ENCODE assay signal across 2 cellular contexts in the genomic region with DNA sequence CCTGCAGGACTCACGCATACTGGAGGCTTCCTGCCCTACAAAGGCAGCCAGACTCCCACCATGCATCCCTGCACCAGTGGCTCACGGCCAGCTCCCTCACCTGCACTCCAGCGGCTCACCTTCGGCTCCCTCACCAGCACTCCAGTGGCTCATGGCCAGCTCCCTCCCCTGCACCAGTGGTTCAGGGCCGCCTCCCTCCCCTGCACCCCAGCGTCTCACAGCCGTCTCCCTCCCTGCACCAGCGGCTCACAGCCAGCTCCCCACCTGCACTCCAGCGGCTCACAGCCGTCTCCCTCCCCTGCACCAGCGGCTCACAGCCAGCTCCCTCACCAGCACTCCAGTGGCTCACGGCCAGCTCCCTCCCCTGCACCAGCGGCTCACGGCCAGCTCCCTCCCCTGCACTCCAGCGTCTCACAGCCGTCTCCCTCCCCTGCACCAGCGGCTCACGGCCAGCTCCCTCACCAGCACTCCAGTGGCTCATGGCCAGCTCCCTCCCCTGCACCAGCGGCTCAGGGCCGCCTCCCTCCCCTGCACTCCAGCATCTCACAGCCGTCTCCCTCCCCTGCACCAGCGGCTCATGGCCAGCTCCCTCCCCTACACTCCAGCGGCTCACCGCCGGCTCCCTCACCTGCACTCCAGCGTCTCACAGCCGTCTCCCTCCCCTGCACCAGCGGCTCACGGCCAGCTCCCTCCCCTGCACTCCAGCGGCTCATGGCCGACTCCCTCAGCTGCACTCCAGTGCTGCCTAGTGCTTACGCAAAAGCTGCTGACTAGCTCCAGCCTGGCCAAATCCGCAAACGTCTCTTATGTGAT.
TF ChIP-seq lines count a peak whose summit lies in the region.

No MANE protein-coding gene starts in this region.

TF ChIP-seq in SK-N-SH, 30 proteins besides CTCF, POLR2A, EP300 and RAD21 (continued from another document):
- TF ChIP-seq, protein P1, sequence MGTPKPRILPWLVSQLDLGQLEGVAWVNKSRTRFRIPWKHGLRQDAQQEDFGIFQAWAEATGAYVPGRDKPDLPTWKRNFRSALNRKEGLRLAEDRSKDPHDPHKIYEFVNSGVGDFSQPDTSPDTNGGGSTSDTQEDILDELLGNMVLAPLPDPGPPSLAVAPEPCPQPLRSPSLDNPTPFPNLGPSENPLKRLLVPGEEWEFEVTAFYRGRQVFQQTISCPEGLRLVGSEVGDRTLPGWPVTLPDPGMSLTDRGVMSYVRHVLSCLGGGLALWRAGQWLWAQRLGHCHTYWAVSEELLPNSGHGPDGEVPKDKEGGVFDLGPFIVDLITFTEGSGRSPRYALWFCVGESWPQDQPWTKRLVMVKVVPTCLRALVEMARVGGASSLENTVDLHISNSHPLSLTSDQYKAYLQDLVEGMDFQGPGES (IDR thresholded peaks at IDR 0.05; ENCODE audit: low read depth, low read length) = no peak
- TF ChIP-seq, protein P2, sequence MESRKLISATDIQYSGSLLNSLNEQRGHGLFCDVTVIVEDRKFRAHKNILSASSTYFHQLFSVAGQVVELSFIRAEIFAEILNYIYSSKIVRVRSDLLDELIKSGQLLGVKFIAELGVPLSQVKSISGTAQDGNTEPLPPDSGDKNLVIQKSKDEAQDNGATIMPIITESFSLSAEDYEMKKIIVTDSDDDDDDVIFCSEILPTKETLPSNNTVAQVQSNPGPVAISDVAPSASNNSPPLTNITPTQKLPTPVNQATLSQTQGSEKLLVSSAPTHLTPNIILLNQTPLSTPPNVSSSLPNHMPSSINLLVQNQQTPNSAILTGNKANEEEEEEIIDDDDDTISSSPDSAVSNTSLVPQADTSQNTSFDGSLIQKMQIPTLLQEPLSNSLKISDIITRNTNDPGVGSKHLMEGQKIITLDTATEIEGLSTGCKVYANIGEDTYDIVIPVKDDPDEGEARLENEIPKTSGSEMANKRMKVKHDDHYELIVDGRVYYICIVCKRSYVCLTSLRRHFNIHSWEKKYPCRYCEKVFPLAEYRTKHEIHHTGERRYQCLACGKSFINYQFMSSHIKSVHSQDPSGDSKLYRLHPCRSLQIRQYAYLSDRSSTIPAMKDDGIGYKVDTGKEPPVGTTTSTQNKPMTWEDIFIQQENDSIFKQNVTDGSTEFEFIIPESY (IDR thresholded peaks at IDR 0.05; ENCODE audit: borderline replicate concordance, low read depth) = no peak
- TF ChIP-seq TCF12 (IDR thresholded peaks at IDR 0.05) (no peak), TEAD4 (IDR thresholded peaks at IDR 0.05; ENCODE audit: borderline replicate concordance, insufficient read depth) (no peak), NFIC (IDR thresholded peaks at IDR 0.05; ENCODE audit: borderline replicate concordance) (no peak), RCOR1 (IDR thresholded peaks at IDR 0.05; ENCODE audit: low read length) (no peak), ELF1 (IDR thresholded peaks at IDR 0.05) (no peak), FOXJ3 (CRISPR knock-in tag; IDR thresholded peaks at IDR 0.05) (no peak), EZH2phosphoT487 (IDR thresholded peaks at IDR 0.05; ENCODE audit: borderline replicate concordance, low read depth) (no peak), GABPA (IDR thresholded peaks at IDR 0.05; ENCODE audit: low read depth) (no peak)
- TF ChIP-seq, protein P3, sequence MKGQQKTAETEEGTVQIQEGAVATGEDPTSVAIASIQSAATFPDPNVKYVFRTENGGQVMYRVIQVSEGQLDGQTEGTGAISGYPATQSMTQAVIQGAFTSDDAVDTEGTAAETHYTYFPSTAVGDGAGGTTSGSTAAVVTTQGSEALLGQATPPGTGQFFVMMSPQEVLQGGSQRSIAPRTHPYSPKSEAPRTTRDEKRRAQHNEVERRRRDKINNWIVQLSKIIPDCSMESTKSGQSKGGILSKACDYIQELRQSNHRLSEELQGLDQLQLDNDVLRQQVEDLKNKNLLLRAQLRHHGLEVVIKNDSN (IDR thresholded peaks at IDR 0.05; ENCODE audit: borderline replicate concordance, low read depth) = no peak

TF ChIP-seq in SK-N-SH treated with all-trans-retinoic acid at 6 μM for 48 hours, 23 proteins besides CTCF, POLR2A, EP300 and RAD21 (continued from another document):
- TF ChIP-seq, protein P4, sequence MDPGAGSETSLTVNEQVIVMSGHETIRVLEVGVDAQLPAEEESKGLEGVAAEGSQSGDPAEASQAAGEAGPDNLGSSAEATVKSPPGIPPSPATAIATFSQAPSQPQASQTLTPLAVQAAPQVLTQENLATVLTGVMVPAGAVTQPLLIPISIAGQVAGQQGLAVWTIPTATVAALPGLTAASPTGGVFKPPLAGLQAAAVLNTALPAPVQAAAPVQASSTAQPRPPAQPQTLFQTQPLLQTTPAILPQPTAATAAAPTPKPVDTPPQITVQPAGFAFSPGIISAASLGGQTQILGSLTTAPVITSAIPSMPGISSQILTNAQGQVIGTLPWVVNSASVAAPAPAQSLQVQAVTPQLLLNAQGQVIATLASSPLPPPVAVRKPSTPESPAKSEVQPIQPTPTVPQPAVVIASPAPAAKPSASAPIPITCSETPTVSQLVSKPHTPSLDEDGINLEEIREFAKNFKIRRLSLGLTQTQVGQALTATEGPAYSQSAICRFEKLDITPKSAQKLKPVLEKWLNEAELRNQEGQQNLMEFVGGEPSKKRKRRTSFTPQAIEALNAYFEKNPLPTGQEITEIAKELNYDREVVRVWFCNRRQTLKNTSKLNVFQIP (CRISPR knock-in tag; IDR thresholded peaks at IDR 0.05; ENCODE audit: borderline replicate concordance, low read depth) = no peak
- TF ChIP-seq ZNF8 (CRISPR knock-in tag; IDR thresholded peaks at IDR 0.05) (no peak), TCF4 (CRISPR knock-in tag; IDR thresholded peaks at IDR 0.05; ENCODE audit: borderline replicate concordance) (no peak)
